11 cellular contexts compared by ENCODE assay signal in genomic region chr1:222976453-222976852, GRCh38.
"Had no signal": no experiment of that assay in that cellular context is flagged by ENCODE, and none has a peak within 500 bp of the region (broad histone marks: within the 10 kb centered on the region; RNA-seq: fewer than 3 reads in every experiment).

No MANE protein-coding gene starts in this region.

- H3K27me3 Mint-ChIP-seq: activated naive CD8-positive, alpha-beta T cell treated with anti-CD3 and anti-CD28 coated beads for 36 hours; stimulated activated memory B cell treated with anti-CD40 and anti-IgM and Interleukin-4, amounts not matched to agents 10 μg/mL and 1 μg/mL and 100 μg/mL, for 72 hours had no signal

- H3K27ac Mint-ChIP-seq: activated naive CD8-positive, alpha-beta T cell treated with anti-CD3 and anti-CD28 coated beads for 36 hours; stimulated activated memory B cell treated with anti-CD40 and anti-IgM and Interleukin-4, amounts not matched to agents 10 μg/mL and 1 μg/mL and 100 μg/mL, for 72 hours had no signal

- H3K36me3 ChIP-seq: heart left ventricle, upper lobe of left lung had no signal

- DNase-seq: activated gamma-delta T cell treated with Interleukin-2 at 50 U/mL for 16 hours; activated naive CD8-positive, alpha-beta T cell treated with anti-CD3 and anti-CD28 coated beads for 36 hours; activated T-cell treated with anti-CD3 and anti-CD28 coated beads, Interleukin-2, amount 50 U/mL, for 4 hours; dorsolateral prefrontal cortex; heart left ventricle; nephron progenitor cell; small intestine; substantia nigra; upper lobe of left lung had no signal

- H3K9me3 ChIP-seq: heart left ventricle, upper lobe of left lung had no signal

- H3K4me3 ChIP-seq: dorsolateral prefrontal cortex, heart left ventricle, upper lobe of left lung had no signal

- H3K27ac ChIP-seq: dorsolateral prefrontal cortex had no signal

- ATAC-seq: activated T-cell treated with anti-CD3 and anti-CD28 coated beads, Interleukin-2, amount 50 U/mL, for 4 hours; esophagus mucosa; stimulated activated memory B cell treated with anti-CD40 and anti-IgM and Interleukin-4, amounts not matched to agents 10 μg/mL and 1 μg/mL and 100 μg/mL, for 72 hours had no signal

- H3K4me1 Mint-ChIP-seq: activated naive CD8-positive, alpha-beta T cell treated with anti-CD3 and anti-CD28 coated beads for 36 hours had no signal

- H3K9me3 Mint-ChIP-seq: activated naive CD8-positive, alpha-beta T cell treated with anti-CD3 and anti-CD28 coated beads for 36 hours; activated T-cell treated with anti-CD3 and anti-CD28 coated beads, Interleukin-2, amount 50 U/mL, for 4 hours; stimulated activated memory B cell treated with anti-CD40 and anti-IgM and Interleukin-4, amounts not matched to agents 10 μg/mL and 1 μg/mL and 100 μg/mL, for 72 hours had no signal

- H3K4me3 Mint-ChIP-seq: activated naive CD8-positive, alpha-beta T cell treated with anti-CD3 and anti-CD28 coated beads for 36 hours; activated T-cell treated with anti-CD3 and anti-CD28 coated beads, Interleukin-2, amount 50 U/mL, for 4 hours; nephron progenitor cell; stimulated activated memory B cell treated with anti-CD40 and anti-IgM and Interleukin-4, amounts not matched to agents 10 μg/mL and 1 μg/mL and 100 μg/mL, for 72 hours had no signal
